Comparison of ENCODE assay signal across 13 cellular contexts in the genomic region with DNA sequence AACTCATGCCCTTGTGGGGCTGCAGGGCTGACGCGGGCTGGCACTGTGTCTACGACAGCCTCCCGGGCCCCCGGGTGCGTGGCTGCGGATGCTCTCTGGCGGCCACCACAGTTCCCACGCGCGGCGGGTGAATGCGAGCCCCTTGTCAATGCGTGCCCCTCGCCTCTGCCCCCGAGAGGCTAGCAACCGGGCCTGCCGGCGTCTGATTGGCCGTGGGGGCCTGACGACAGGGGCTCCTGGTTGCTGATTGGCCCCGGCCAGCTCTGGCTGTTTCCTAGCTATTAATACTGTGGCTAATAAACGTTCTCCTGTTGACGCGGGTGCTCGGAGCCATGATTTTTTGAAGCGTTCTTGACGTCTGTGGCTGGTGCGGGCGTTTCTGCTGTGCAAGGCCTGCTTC. TPM values are rescaled to one million over a fixed set of nuclear protein-coding genes. Genes with fewer than 3 reads are reported as not detected.
DNase-seq lines count a peak whose midpoint lies in the region; ATAC-seq and TF ChIP-seq lines count a peak whose summit lies in the region.
"Had no signal": no experiment of that assay in that cellular context is flagged by ENCODE, and none has a peak within 500 bp of the region (broad histone marks: within the 10 kb centered on the region; RNA-seq: fewer than 3 reads in every experiment).

No MANE protein-coding gene starts in this region.

- H3K4me1 Mint-ChIP-seq in activated CD8-positive, alpha-beta memory T cell treated with anti-CD3 and anti-CD28 coated beads, Interleukin-2, amount 10 ng/mL, durations not matched to agents 7 days and 5 days = no peaks in the 10 kb centered on the region

- H3K27ac ChIP-seq in SK-N-MC = peak overlapping the region; percentile 88; the same call in 1 of the 2 replicates
- H3K27ac ChIP-seq in gastroesophageal sphincter = no peak overlapping the region

- peaks cover 70% of the 10 kb centered on the region for H3K27me3 ChIP-seq in gastroesophageal sphincter
- H3K27me3 ChIP-seq in HAP-1 (ENCODE audit: low read depth) = no peaks in the 10 kb centered on the region

- no peak for TF ChIP-seq EP300 in gastroesophageal sphincter (IDR thresholded peaks at IDR 0.05)

- peaks cover 37% of the 10 kb centered on the region for H3K27me3 Mint-ChIP-seq in activated CD8-positive, alpha-beta memory T cell treated with anti-CD3 and anti-CD28 coated beads, Interleukin-2, amount 10 ng/mL, durations not matched to agents 7 days and 5 days

- H3K9me3 Mint-ChIP-seq in activated CD8-positive, alpha-beta memory T cell treated with anti-CD3 and anti-CD28 coated beads, Interleukin-2, amount 10 ng/mL, durations not matched to agents 7 days and 5 days (ENCODE audit: low read depth) = no peaks in the 10 kb centered on the region

- H3K4me3 ChIP-seq in SK-N-MC (no peak overlapping the region), gastroesophageal sphincter (no peak overlapping the region), HAP-1 (no peak overlapping the region)
- H3K4me3 ChIP-seq: K562 had no signal

- TF ChIP-seq CTCF in gastroesophageal sphincter (IDR thresholded peaks at IDR 0.05) = no peak

- no peak overlapping the region for H3K4me3 Mint-ChIP-seq in activated CD8-positive, alpha-beta memory T cell treated with anti-CD3 and anti-CD28 coated beads, Interleukin-2, amount 10 ng/mL, durations not matched to agents 7 days and 5 days
- H3K4me3 Mint-ChIP-seq: central memory CD8-positive, alpha-beta T cell had no signal

- DNase-seq in AG08396 (ENCODE audit: low spot score) (peak; percentile 72), SK-N-MC (ENCODE audit: low read depth, low spot score) (no peak), myocyte (ENCODE audit: low read depth) (peak; percentile 11), A172 (ENCODE audit: low spot score) (no peak), HAP-1 (ENCODE audit: low spot score in 2 of 2) (no peak)
- DNase-seq in activated CD8-positive, alpha-beta memory T cell treated with anti-CD3 and anti-CD28 coated beads, Interleukin-2, amount 10 ng/mL, durations not matched to agents 7 days and 5 days = no peak
- DNase-seq: NCI-H446, T-helper 1 cell had no signal

- ATAC-seq in gastroesophageal sphincter = peak; percentile 56
- no peak for ATAC-seq in activated CD8-positive, alpha-beta memory T cell treated with anti-CD3 and anti-CD28 coated beads, Interleukin-2, amount 10 ng/mL, durations not matched to agents 7 days and 5 days
- no peak for ATAC-seq in HG03159 (IDR thresholded peaks at IDR 0.05; ENCODE audit: unreplicated experiment)
- ATAC-seq: K562 had no signal

- no peak overlapping the region for H3K9ac ChIP-seq in SK-N-MC (ENCODE audit: insufficient read length)

- no peak overlapping the region for H3K27ac Mint-ChIP-seq in activated CD8-positive, alpha-beta memory T cell treated with anti-CD3 and anti-CD28 coated beads, Interleukin-2, amount 10 ng/mL, durations not matched to agents 7 days and 5 days

- in situ Hi-C loops in HAP-1 (cut with MboI; ENCODE audit: low sequenced_read_pairs) = no loop called here

- TF ChIP-seq POLR2A in gastroesophageal sphincter (IDR thresholded peaks at IDR 0.05) = no peak

- CTCF ChIA-PET in activated CD8-positive, alpha-beta memory T cell treated with anti-CD3 and anti-CD28 coated beads, Interleukin-2, amount 10 ng/mL, durations not matched to agents 7 days and 5 days (lab: Charles Lee) = no interaction called here

- peaks cover 0 to 10% (median 0%) of the 10 kb centered on the region in 3 donors for H3K4me1 ChIP-seq in gastroesophageal sphincter
- peaks cover 12% of the 10 kb centered on the region for H3K4me1 ChIP-seq in HAP-1

- H3K9me3 ChIP-seq in SK-N-MC (ENCODE audit: low read depth, low read length) (no peaks in the 10 kb centered on the region), gastroesophageal sphincter (peaks cover 0 to 21% (median 0%) of the 10 kb centered on the region in 3 donors), HAP-1 (peaks cover 5% of the 10 kb centered on the region)

- H3K36me3 ChIP-seq in SK-N-MC (ENCODE audit: insufficient read depth, low read length) = peaks cover 5% of the 10 kb centered on the region; the same call in 1 of the 2 replicates
- no peaks in the 10 kb centered on the region for H3K36me3 ChIP-seq in gastroesophageal sphincter
- H3K36me3 ChIP-seq in HAP-1 (replicated peaks) = no peaks in the 10 kb centered on the region

- H3K36me3 Mint-ChIP-seq in activated CD8-positive, alpha-beta memory T cell treated with anti-CD3 and anti-CD28 coated beads, Interleukin-2, amount 10 ng/mL, durations not matched to agents 7 days and 5 days = no peaks in the 10 kb centered on the region

- 40 to 76% methylated on average over 7 to 8 of the region's 30 CpGs for WGBS in gastroesophageal sphincter (ENCODE audit: low coverage in 1 of 2), 2 donors

RNA-seq across cellular contexts. Expression of a gene that starts 1.8 kb away (rescaled TPM):
- total RNA-seq in gastroesophageal sphincter (10 to 100 TPM in 3 of 4 donors, 1 to 10 TPM in 1; 7.5 to 59.0 (median 36.7) TPM), myocyte (289 and 326 TPM in 2 replicates)
- polyA plus RNA-seq in myocyte (2012) = 176 TPM
- not detected in 2 replicates for total RNA-seq in A172 (2014; rRNA removed; shearing (Covaris generic))
- total RNA-seq in activated CD8-positive, alpha-beta memory T cell treated with anti-CD3 and anti-CD28 coated beads, Interleukin-2, amount 10 ng/mL, durations not matched to agents 7 days and 5 days = not detected
- total RNA-seq: activated CD8-positive, alpha-beta memory T cell treated with anti-CD3 and anti-CD28 coated beads for 36 hours had no signal

Comparison
In these comparisons a context has a peak if more than half of its experiments do, and no peak if none do; other contexts are left out.
1. DNase-seq: peak in AG08396 (single experiment) and myocyte (single experiment); none in SK-N-MC (single experiment), A172 (single experiment), HAP-1 (0 of 2) and activated CD8-positive, alpha-beta memory T cell treated with anti-CD3 and anti-CD28 coated beads, Interleukin-2, amount 10 ng/mL, durations not matched to agents 7 days and 5 days (single experiment).